15 cellular contexts compared by ENCODE assay signal in the genomic region with DNA sequence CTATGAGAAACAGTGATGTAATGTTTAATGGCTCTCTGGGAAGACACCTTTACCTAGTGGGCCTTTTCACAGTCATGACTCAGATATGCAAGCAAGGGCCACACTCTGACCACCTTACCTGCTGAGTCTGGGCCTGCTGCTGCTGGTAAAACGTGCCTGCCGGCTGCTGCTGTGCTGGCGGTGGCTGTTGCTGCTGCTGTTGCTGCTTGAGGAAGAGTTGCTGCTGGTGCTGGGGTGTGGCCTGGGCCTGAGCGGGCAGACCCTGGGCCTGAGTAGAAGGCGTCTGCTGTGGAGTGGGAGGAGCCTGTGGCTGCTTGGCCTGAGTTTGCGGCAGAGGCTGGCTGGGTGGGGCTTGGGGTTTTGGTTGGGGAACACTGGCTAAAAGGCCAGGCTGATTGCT.
DNase-seq lines count a peak whose midpoint lies in the region; ATAC-seq and TF ChIP-seq lines count a peak whose summit lies in the region.
"Had no signal": no experiment of that assay in that cellular context is flagged by ENCODE, and none has a peak within 500 bp of the region (broad histone marks: within the 10 kb centered on the region; RNA-seq: fewer than 3 reads in every experiment).

No MANE protein-coding gene starts in this region.

- in situ Hi-C loops in KBM-7 (cut with MboI; ENCODE audit: low pct_unique_long_range_greater_than_20kb, low sequenced_read_pairs) = no loop called here

- TF ChIP-seq CTCF in RWPE1 (conservative IDR thresholded peaks at IDR 0.05; ENCODE audit: low read depth) (no peak), esophagus squamous epithelium (IDR thresholded peaks at IDR 0.05) (no peak), neural progenitor cell (IDR thresholded peaks at IDR 0.05) (no peak)

- peak overlapping the region; percentile 25 for H3K27ac Mint-ChIP-seq in activated CD4-positive, alpha-beta T cell treated with anti-CD3 and anti-CD28 coated beads for 36 hours
- no peak overlapping the region for H3K27ac Mint-ChIP-seq in neural progenitor cell

- DNase-seq in activated CD4-positive, alpha-beta T cell treated with anti-CD3 and anti-CD28 coated beads for 36 hours = no peak
- DNase-seq in activated CD4-positive, alpha-beta T cell treated with anti-CD3 and anti-CD28 coated beads, Interleukin-2, amount 50 U/mL, for 1 hour = no peak
- DNase-seq in RWPE1 (ENCODE audit: low spot score) = peak; percentile 77
- DNase-seq in esophagus squamous epithelium (lab: John Stamatoyannopoulos, UW) = no peak
- peak; percentile 48 for DNase-seq in neural progenitor cell (ENCODE audit: low spot score)
- DNase-seq in NCI-H82 treated with DMSO at 0.1 percent for 48 hours (lab: John Stamatoyannopoulos, UW; ENCODE audit: unreplicated experiment) = no peak
- no peak for DNase-seq in KBM-7
- DNase-seq: activated T-cell treated with anti-CD3 and anti-CD28 coated beads, Interleukin-2, amount 50 U/mL, for 4 hours; NCI-H2081; NCI-H774; SJCRH30 had no signal

- H3K4me1 ChIP-seq in esophagus squamous epithelium (peaks cover 0 to 16% (median 0%) of the 10 kb centered on the region in 3 donors), neural progenitor cell (peaks cover 14% of the 10 kb centered on the region)

- peaks cover 57% of the 10 kb centered on the region for H3K36me3 Mint-ChIP-seq in activated CD4-positive, alpha-beta T cell treated with anti-CD3 and anti-CD28 coated beads for 36 hours (ENCODE audit: low read depth)
- H3K36me3 Mint-ChIP-seq in neural progenitor cell = peaks cover 32% of the 10 kb centered on the region

- H3K36me3 ChIP-seq in esophagus squamous epithelium = peaks cover 10 to 97% (median 17%) of the 10 kb centered on the region in 3 donors
- no peaks in the 10 kb centered on the region for H3K36me3 ChIP-seq in neural progenitor cell

- no peak overlapping the region for H3K4me2 ChIP-seq in neural progenitor cell

- H3K4me1 Mint-ChIP-seq in activated CD4-positive, alpha-beta T cell treated with anti-CD3 and anti-CD28 coated beads for 36 hours = no peaks in the 10 kb centered on the region
- peaks cover 12% of the 10 kb centered on the region for H3K4me1 Mint-ChIP-seq in neural progenitor cell

- CTCF ChIA-PET in activated CD4-positive, alpha-beta T cell treated with anti-CD3 and anti-CD28 coated beads for 36 hours (lab: Charles Lee) = no interaction called here
- CTCF ChIA-PET in RWPE1 (lab: Yijun Ruan, JAX) = interaction anchor here (0.6 kb wide), 1 partner anchor 194 kb away, joined by 3 read pairs; no protein-coding TSS in a partner anchor

- H3K4me3 Mint-ChIP-seq in activated CD4-positive, alpha-beta T cell treated with anti-CD3 and anti-CD28 coated beads for 36 hours = no peak overlapping the region
- H3K4me3 Mint-ChIP-seq in neural progenitor cell = no peak overlapping the region
- H3K4me3 Mint-ChIP-seq: activated T-cell treated with anti-CD3 and anti-CD28 coated beads, Interleukin-2, amount 50 U/mL, for 4 hours; brain had no signal

- no peak overlapping the region for H3K4me3 ChIP-seq in esophagus squamous epithelium
- no peak overlapping the region for H3K4me3 ChIP-seq in neural progenitor cell
- H3K4me3 ChIP-seq: SJCRH30, thoracic aorta had no signal

- H3K9ac ChIP-seq in neural progenitor cell = no peak overlapping the region

- H3K27ac ChIP-seq in RWPE1 (peak overlapping the region; percentile 71), esophagus squamous epithelium (peak overlapping the region in 3 of 4 donors; percentile 18 to 47 (median 47)), neural progenitor cell (no peak overlapping the region)
- H3K27ac ChIP-seq: 22Rv1, SJCRH30, thoracic aorta had no signal

- POLR2A ChIA-PET in activated CD4-positive, alpha-beta T cell treated with anti-CD3 and anti-CD28 coated beads for 36 hours (lab: Charles Lee) = interaction anchor here (0.7 kb wide), 1 partner anchor 717 kb away, joined by 4 read pairs; no protein-coding TSS in a partner anchor
- POLR2A ChIA-PET in RWPE1 (lab: Yijun Ruan, JAX; ENCODE audit: low non-redundant PET) = no interaction called here

- H3K9me3 Mint-ChIP-seq in activated CD4-positive, alpha-beta T cell treated with anti-CD3 and anti-CD28 coated beads for 36 hours (ENCODE audit: low read depth) = no peaks in the 10 kb centered on the region
- no peaks in the 10 kb centered on the region for H3K9me3 Mint-ChIP-seq in neural progenitor cell
- H3K9me3 Mint-ChIP-seq: activated T-cell treated with anti-CD3 and anti-CD28 coated beads, Interleukin-2, amount 50 U/mL, for 4 hours; brain had no signal

- peaks cover 16% of the 10 kb centered on the region for H3F3A ChIP-seq in neural progenitor cell (ENCODE audit: low read depth)

- H3K9me3 ChIP-seq in esophagus squamous epithelium (no peaks in the 10 kb centered on the region), neural progenitor cell (ENCODE audit: low read depth) (no peaks in the 10 kb centered on the region)
- H3K9me3 ChIP-seq: SJCRH30, thoracic aorta had no signal

- H3K79me2 ChIP-seq in neural progenitor cell (ENCODE audit: low read depth) = no peaks in the 10 kb centered on the region

- no peak for TF ChIP-seq POLR2A in esophagus squamous epithelium (IDR thresholded peaks at IDR 0.05)

- intact Hi-C loops in activated CD4-positive, alpha-beta T cell treated with anti-CD3 and anti-CD28 coated beads for 36 hours (cut with DNase I, micrococcal nuclease) = no loop called here
- intact Hi-C loops in esophagus squamous epithelium (cut with DNase I) = no loop called here

- H3K27me3 ChIP-seq in esophagus squamous epithelium = no peaks in the 10 kb centered on the region
- H3K27me3 ChIP-seq in neural progenitor cell = no peaks in the 10 kb centered on the region
- H3K27me3 ChIP-seq: SJCRH30 had no signal

- no peak for ATAC-seq in activated CD4-positive, alpha-beta T cell treated with anti-CD3 and anti-CD28 coated beads for 36 hours
- no peak for ATAC-seq in HG03439 (IDR thresholded peaks at IDR 0.05; ENCODE audit: unreplicated experiment)
- ATAC-seq: activated T-cell treated with anti-CD3 and anti-CD28 coated beads, Interleukin-2, amount 50 U/mL, for 4 hours had no signal

- peaks cover 5% of the 10 kb centered on the region for H4K20me1 ChIP-seq in neural progenitor cell (ENCODE audit: low read depth)

- no peak overlapping the region for H2AFZ ChIP-seq in neural progenitor cell (replicated peaks)

- WGBS in esophagus squamous epithelium, 2 donors = 19 to 62% methylated on average over 2 to 5 of the region's 6 CpGs

- H3K27me3 Mint-ChIP-seq in activated CD4-positive, alpha-beta T cell treated with anti-CD3 and anti-CD28 coated beads for 36 hours = no peaks in the 10 kb centered on the region
- H3K27me3 Mint-ChIP-seq in neural progenitor cell (ENCODE audit: insufficient read depth, low read depth) = peaks cover 4% of the 10 kb centered on the region
- H3K27me3 Mint-ChIP-seq: brain had no signal

Comparison
In these comparisons a context has a peak if more than half of its experiments do, and no peak if none do; other contexts are left out.
1. DNase-seq: peak in RWPE1 (single experiment) and neural progenitor cell (single experiment); none in activated CD4-positive, alpha-beta T cell treated with anti-CD3 and anti-CD28 coated beads for 36 hours (single experiment), activated CD4-positive, alpha-beta T cell treated with anti-CD3 and anti-CD28 coated beads, Interleukin-2, amount 50 U/mL, for 1 hour (single experiment), esophagus squamous epithelium (single experiment), NCI-H82 treated with DMSO at 0.1 percent for 48 hours (single experiment) and KBM-7 (single experiment).